Comparison of ENCODE assay signal across 1 cellular context in the genomic region with DNA sequence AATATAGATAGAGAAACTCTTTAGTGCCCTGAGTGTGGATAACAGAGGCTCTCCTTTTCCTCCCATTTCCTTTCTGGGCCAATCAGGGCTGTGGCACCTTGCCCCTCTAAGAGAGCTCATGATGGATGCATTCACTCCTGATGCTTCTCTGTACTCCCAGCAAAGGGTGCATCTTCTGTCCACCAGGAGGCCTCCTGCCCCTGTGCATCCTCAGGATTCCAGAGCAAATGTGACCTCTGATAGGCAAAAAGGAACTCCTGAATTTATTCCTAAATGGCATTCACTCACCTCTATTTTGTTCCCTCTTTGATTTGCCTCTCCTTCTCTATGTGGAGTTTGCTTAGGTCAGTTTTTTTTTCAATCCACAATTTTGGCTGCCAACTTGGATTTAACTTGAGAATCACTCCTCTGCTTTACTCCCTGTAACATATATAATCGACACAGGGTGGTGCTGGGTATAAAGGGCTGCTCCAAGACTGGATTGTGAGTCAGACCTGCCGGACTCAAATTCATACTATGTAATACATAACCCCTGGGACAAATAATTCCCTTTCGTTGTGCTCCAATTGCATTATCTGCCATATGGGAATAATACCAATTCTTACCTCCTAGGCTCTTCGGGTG.
TF ChIP-seq lines count a peak whose summit lies in the region.

No MANE protein-coding gene starts in this region.

TF ChIP-seq in IMR-90, 13 proteins besides CTCF, POLR2A, EP300 and RAD21 (continued from another document):
- TF ChIP-seq CHD1 (IDR thresholded peaks at IDR 0.05; ENCODE audit: low read depth, low read length), result no peak
